ENCODE assay signal across 29 cellular contexts in the genomic region with DNA sequence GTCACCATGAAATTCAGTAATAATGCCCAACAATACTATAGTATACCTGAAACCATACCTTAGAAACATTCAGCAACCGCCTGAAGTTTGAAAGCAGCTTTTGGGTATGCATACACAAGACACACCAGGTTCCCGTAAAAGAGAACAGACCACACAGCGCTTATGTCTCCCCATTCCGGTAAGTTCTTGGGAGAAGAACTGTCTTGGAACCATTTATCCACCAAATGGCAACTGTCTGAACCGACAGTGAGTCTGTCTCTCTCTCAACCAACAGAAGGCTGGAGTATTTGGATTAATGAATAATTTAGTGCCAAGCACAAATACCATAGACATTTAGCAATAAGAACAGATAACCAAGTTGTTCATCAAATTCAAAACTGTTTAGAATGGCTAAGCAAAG. TPM values are rescaled to one million over a fixed set of nuclear protein-coding genes. Genes with fewer than 3 reads are reported as not detected.
"Had no signal": no experiment of that assay in that cellular context is flagged by ENCODE, and none has a peak within 500 bp of the region (broad histone marks: within the 10 kb centered on the region; RNA-seq: fewer than 3 reads in every experiment).

No MANE protein-coding gene starts in this region.

- H3K27ac ChIP-seq: heart right ventricle, left lung, neutrophil, pancreas, right lobe of liver, thoracic aorta, tibial nerve, upper lobe of right lung, uterus had no signal

- H3K9me3 Mint-ChIP-seq: effector memory CD8-positive, alpha-beta T cell; mesothelial cell of epicardium; naive thymus-derived CD8-positive, alpha-beta T cell; nephron progenitor cell; stimulated activated effector memory CD8-positive, alpha-beta T cell treated with anti-CD3 and anti-CD28 coated beads, Interleukin-12 subunit alpha, Interleukin-12 subunit beta, amount 100 ng/mL, for 72 hours had no signal

- H3K27me3 ChIP-seq: uterus had no signal

- ATAC-seq: effector memory CD8-positive, alpha-beta T cell; heart right ventricle; left cardiac atrium; left lung; mucosa of descending colon; naive thymus-derived CD8-positive, alpha-beta T cell; pancreas; right lobe of liver; stimulated activated effector memory CD8-positive, alpha-beta T cell treated with anti-CD3 and anti-CD28 coated beads, Interleukin-12 subunit alpha, Interleukin-12 subunit beta, amount 100 ng/mL, for 72 hours; upper lobe of right lung had no signal

- H3K36me3 Mint-ChIP-seq: mesothelial cell of epicardium; naive thymus-derived CD8-positive, alpha-beta T cell; stimulated activated effector memory CD8-positive, alpha-beta T cell treated with anti-CD3 and anti-CD28 coated beads, Interleukin-12 subunit alpha, Interleukin-12 subunit beta, amount 100 ng/mL, for 72 hours had no signal

- H3K27ac Mint-ChIP-seq: effector memory CD8-positive, alpha-beta T cell; mesothelial cell of epicardium; naive thymus-derived CD8-positive, alpha-beta T cell; nephron progenitor cell had no signal

- H3K9me3 ChIP-seq: heart right ventricle, left lung, mucosa of descending colon, neutrophil, pancreas, right lobe of liver, thoracic aorta, tibial nerve, upper lobe of right lung, uterus had no signal

- H3K4me1 Mint-ChIP-seq: mesothelial cell of epicardium; naive thymus-derived CD8-positive, alpha-beta T cell; stimulated activated effector memory CD8-positive, alpha-beta T cell treated with anti-CD3 and anti-CD28 coated beads, Interleukin-12 subunit alpha, Interleukin-12 subunit beta, amount 100 ng/mL, for 72 hours had no signal

- H3K4me1 ChIP-seq: heart right ventricle, left lung, pancreas, right lobe of liver, upper lobe of right lung, uterus had no signal

- DNase-seq: cerebellar nuclear complex; cortex of kidney; effector memory CD8-positive, alpha-beta T cell; erythroblast; foreskin fibroblast; glutamatergic neuron; heart right ventricle; hippocampal formation; left cardiac atrium; left lung; mesenchymal stem cell; mucosa of descending colon; naive thymus-derived CD8-positive, alpha-beta T cell; nephron progenitor cell; pancreas; right lobe of liver; stimulated activated CD4-positive, alpha-beta T cell treated with anti-CD3 and anti-CD28 coated beads, Interleukin-12 subunit alpha, Interleukin-12 subunit beta, amount 100 ng/mL, for 4 hours; stimulated activated CD4-positive, alpha-beta T cell treated with anti-CD3 and anti-CD28 coated beads, Interleukin-1b, Interleukin-23, amount 100 ng/mL, for 48 hours; stimulated activated CD4-positive, alpha-beta T cell treated with anti-CD3 and anti-CD28 coated beads, Interleukin-4, amount 100 ng/mL, for 1 hour; stimulated activated naive CD4-positive, alpha-beta T cell treated with Interleukin-2 at 50 U/mL for 16 hours; upper lobe of right lung; uterus had no signal

- H3K4me3 ChIP-seq: heart right ventricle, left lung, mucosa of descending colon, pancreas, right lobe of liver, smooth muscle cell, thoracic aorta, tibial nerve, upper lobe of right lung, uterus had no signal

- H3K4me3 Mint-ChIP-seq: effector memory CD8-positive, alpha-beta T cell; mesothelial cell of epicardium; naive thymus-derived CD8-positive, alpha-beta T cell; nephron progenitor cell; stimulated activated effector memory CD8-positive, alpha-beta T cell treated with anti-CD3 and anti-CD28 coated beads, Interleukin-12 subunit alpha, Interleukin-12 subunit beta, amount 100 ng/mL, for 72 hours had no signal

- H3K36me3 ChIP-seq: heart right ventricle, left lung, neutrophil, pancreas, right lobe of liver, thoracic aorta, tibial nerve, upper lobe of right lung, uterus had no signal

RNA-seq across cellular contexts. Expression of a gene that starts 7.6 kb away (rescaled TPM):
- total RNA-seq: naive thymus-derived CD8-positive, alpha-beta T cell; pulmonary artery endothelial cell had no signal
